In the genomic region with DNA sequence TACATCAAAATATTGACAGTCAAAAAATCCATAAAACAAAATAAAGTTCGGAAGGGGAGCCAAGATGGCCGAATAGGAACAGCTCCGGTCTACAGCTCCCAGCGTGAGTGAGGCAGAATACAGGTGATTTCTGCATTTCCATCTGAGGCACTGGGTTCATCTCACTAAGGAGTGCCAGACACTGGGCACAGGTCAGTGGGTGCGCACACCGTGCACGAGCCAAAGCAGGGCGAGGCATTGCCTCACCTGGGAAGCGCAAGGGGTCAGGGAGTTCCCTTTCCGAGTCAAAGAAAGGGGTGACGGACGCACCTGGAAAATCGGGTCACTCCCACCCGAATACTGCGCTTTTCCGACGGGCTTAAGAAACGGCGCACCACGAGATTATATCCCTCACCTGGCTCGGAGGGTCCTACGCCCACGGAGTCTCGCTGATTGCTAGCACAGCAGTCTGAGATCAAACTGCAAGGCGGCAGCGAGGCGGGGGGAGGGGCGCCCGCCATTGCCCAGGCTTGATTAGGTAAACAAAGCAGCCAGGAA, we compare ENCODE assay signal across 1 cellular context.
TF ChIP-seq lines count a peak whose summit lies in the region.
"Not testable (repeated sequence)": the region's sequence is repeated elsewhere in the genome, so short reads cannot be mapped to it uniquely, and the experiment has no call there.

No MANE protein-coding gene starts in this region.

TF ChIP-seq in K562, 482 proteins besides CTCF, POLR2A, EP300 and RAD21 (continued from another document):
- TF ChIP-seq, protein P1, sequence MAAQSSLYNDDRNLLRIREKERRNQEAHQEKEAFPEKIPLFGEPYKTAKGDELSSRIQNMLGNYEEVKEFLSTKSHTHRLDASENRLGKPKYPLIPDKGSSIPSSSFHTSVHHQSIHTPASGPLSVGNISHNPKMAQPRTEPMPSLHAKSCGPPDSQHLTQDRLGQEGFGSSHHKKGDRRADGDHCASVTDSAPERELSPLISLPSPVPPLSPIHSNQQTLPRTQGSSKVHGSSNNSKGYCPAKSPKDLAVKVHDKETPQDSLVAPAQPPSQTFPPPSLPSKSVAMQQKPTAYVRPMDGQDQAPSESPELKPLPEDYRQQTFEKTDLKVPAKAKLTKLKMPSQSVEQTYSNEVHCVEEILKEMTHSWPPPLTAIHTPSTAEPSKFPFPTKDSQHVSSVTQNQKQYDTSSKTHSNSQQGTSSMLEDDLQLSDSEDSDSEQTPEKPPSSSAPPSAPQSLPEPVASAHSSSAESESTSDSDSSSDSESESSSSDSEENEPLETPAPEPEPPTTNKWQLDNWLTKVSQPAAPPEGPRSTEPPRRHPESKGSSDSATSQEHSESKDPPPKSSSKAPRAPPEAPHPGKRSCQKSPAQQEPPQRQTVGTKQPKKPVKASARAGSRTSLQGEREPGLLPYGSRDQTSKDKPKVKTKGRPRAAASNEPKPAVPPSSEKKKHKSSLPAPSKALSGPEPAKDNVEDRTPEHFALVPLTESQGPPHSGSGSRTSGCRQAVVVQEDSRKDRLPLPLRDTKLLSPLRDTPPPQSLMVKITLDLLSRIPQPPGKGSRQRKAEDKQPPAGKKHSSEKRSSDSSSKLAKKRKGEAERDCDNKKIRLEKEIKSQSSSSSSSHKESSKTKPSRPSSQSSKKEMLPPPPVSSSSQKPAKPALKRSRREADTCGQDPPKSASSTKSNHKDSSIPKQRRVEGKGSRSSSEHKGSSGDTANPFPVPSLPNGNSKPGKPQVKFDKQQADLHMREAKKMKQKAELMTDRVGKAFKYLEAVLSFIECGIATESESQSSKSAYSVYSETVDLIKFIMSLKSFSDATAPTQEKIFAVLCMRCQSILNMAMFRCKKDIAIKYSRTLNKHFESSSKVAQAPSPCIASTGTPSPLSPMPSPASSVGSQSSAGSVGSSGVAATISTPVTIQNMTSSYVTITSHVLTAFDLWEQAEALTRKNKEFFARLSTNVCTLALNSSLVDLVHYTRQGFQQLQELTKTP (IDR thresholded peaks at IDR 0.05; ENCODE audit: low read depth in 1 of 2, partially characterized antibody in 2 of 2) = peak in 1 of 2 experiments; percentile 36
- TF ChIP-seq TAF9B (IDR thresholded peaks at IDR 0.05; ENCODE audit: partially characterized antibody) (peak; percentile 89), TOE1 (IDR thresholded peaks at IDR 0.05; ENCODE audit: borderline replicate concordance) (0 out of 2 replicates have a peak, but pooled peaks have one; percentile 35), NFIC (IDR thresholded peaks at IDR 0.05) (0 out of 2 replicates have a peak, but pooled peaks have one; percentile 23), POLR2B (IDR thresholded peaks at IDR 0.05; ENCODE audit: low read depth, partially characterized antibody) (peak; percentile 55), ARID1B (IDR thresholded peaks at IDR 0.05) (peak; percentile 42; the same call in 1 of the 2 replicates), TRIM24 (IDR thresholded peaks at IDR 0.05) (0 out of 4 replicates have a peak, but pooled peaks of 1 of the 2 experiments have one; percentile 17), POLR2H (tag; IDR thresholded peaks at IDR 0.05; ENCODE audit: low read depth) (peak; percentile 59; the same call in 1 of the 2 replicates), EP400 (IDR thresholded peaks at IDR 0.05) (peak; percentile 86), SUPT5H (IDR thresholded peaks at IDR 0.05) (peak; percentile 74), SMAD4 (CRISPR knock-in tag; conservative IDR thresholded peaks at IDR 0.05) (peak; percentile 53), RBFOX2 (IDR thresholded peaks at IDR 0.05; ENCODE audit: low read depth, low read length) (0 out of 2 replicates have a peak, but pooled peaks have one; percentile 32), FOXA3 (CRISPR knock-in tag; conservative IDR thresholded peaks at IDR 0.05 in 1 of 2, IDR thresholded peaks at IDR 0.05 in 1 of 2) (peak in 1 of 2 experiments; percentile 85; a peak in 2 of 4 replicates), EGR1 (conservative IDR thresholded peaks at IDR 0.05) (peak; percentile 75), FOXK2 (conservative IDR thresholded peaks at IDR 0.05 in 1 of 2, IDR thresholded peaks at IDR 0.05 in 1 of 2; ENCODE audit: low read depth in 2 of 2) (peak; percentile 82 to 89)
- TF ChIP-seq, protein P2, sequence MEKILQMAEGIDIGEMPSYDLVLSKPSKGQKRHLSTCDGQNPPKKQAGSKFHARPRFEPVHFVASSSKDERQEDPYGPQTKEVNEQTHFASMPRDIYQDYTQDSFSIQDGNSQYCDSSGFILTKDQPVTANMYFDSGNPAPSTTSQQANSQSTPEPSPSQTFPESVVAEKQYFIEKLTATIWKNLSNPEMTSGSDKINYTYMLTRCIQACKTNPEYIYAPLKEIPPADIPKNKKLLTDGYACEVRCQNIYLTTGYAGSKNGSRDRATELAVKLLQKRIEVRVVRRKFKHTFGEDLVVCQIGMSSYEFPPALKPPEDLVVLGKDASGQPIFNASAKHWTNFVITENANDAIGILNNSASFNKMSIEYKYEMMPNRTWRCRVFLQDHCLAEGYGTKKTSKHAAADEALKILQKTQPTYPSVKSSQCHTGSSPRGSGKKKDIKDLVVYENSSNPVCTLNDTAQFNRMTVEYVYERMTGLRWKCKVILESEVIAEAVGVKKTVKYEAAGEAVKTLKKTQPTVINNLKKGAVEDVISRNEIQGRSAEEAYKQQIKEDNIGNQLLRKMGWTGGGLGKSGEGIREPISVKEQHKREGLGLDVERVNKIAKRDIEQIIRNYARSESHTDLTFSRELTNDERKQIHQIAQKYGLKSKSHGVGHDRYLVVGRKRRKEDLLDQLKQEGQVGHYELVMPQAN (IDR thresholded peaks at IDR 0.05; ENCODE audit: borderline replicate concordance) = peak; percentile 20; the same call in 1 of the 2 replicates
- not testable (repeated sequence) for TF ChIP-seq TOE1 (CRISPR knock-in tag; IDR thresholded peaks at IDR 0.05; ENCODE audit: borderline replicate concordance, low read depth)
- TF ChIP-seq, protein P3, sequence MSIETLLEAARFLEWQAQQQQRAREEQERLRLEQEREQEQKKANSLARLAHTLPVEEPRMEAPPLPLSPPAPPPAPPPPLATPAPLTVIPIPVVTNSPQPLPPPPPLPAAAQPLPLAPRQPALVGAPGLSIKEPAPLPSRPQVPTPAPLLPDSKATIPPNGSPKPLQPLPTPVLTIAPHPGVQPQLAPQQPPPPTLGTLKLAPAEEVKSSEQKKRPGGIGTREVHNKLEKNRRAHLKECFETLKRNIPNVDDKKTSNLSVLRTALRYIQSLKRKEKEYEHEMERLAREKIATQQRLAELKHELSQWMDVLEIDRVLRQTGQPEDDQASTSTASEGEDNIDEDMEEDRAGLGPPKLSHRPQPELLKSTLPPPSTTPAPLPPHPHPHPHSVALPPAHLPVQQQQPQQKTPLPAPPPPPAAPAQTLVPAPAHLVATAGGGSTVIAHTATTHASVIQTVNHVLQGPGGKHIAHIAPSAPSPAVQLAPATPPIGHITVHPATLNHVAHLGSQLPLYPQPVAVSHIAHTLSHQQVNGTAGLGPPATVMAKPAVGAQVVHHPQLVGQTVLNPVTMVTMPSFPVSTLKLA (conservative IDR thresholded peaks at IDR 0.05) = peak; percentile 48 to 67
